In genomic region chr2:9952286-9952737, GRCh38 we compare ENCODE assay signal across 8 cellular contexts. TPM values are rescaled to one million over a fixed set of nuclear protein-coding genes. Genes with fewer than 3 reads are reported as not detected.
A peak's percentile ranks its signal among the peaks of the same experiment; 100 is the strongest.
DNase-seq lines count a peak whose midpoint lies in the region; ATAC-seq and TF ChIP-seq lines count a peak whose summit lies in the region.

No MANE protein-coding gene starts in this region.

- H3K4me1 ChIP-seq in H9 (ENCODE audit: insufficient read depth, low read length) (no peaks in the 10 kb centered on the region), gastrocnemius medialis (peaks cover 0 to 5% of the 10 kb centered on the region in 2 donors)

- 100% methylated on average over 2 of the region's 15 CpGs for WGBS in H9 (ENCODE audit: extremely low coverage, insufficient read length, low lambda C conversion rate)

- H3K4me3 ChIP-seq in foreskin fibroblast (ENCODE audit: low read depth in 1 of 2, low read length in 2 of 2): peak overlapping the region; percentile 59 to 62
- H3K4me3 ChIP-seq in gastrocnemius medialis: peak overlapping the region; percentile 58 to 84 (median 68)

- TF ChIP-seq POLR2A in gastrocnemius medialis (IDR thresholded peaks at IDR 0.05): no peak

- no peak overlapping the region for H2BK5ac ChIP-seq in H9 (ENCODE audit: insufficient read length, low read length)

- H4K5ac ChIP-seq in H9 (ENCODE audit: insufficient read length, low read depth, low read length): no peak overlapping the region

- peaks cover 9 to 13% of the 10 kb centered on the region in 2 experiments for H3K4me1 Mint-ChIP-seq in H9
- H3K4me1 Mint-ChIP-seq in T-cell: peaks cover 10 to 12% (median 10%) of the 10 kb centered on the region in 3 donors

- no peak overlapping the region for H3K14ac ChIP-seq in H9 (ENCODE audit: insufficient read depth, low read length)

- no peak overlapping the region for H2BK120ac ChIP-seq in H9 (ENCODE audit: low read depth, low read length, poor library complexity, severe bottlenecking)

- H3K27ac Mint-ChIP-seq in H9 (no peak overlapping the region), T-cell (no peak overlapping the region)

- in situ Hi-C loops in gastrocnemius medialis (cut with MboI; ENCODE audit: low sequenced_read_pairs in 4 of 4): no loop called here

- no peaks in the 10 kb centered on the region for H3K79me2 ChIP-seq in H9 (ENCODE audit: insufficient read depth, low read length)

- H3K36me3 Mint-ChIP-seq in H9 (ENCODE audit: insufficient read depth in 1 of 3, low read depth in 3 of 3): no peaks in the 10 kb centered on the region; a peak in 2 of 7 replicates
- H3K36me3 Mint-ChIP-seq in T-cell: no peaks in the 10 kb centered on the region

- no peak overlapping the region for H2AFZ ChIP-seq in H9 (ENCODE audit: low read length)

- peaks cover 11% of the 10 kb centered on the region; the same call in 1 of the 2 replicates for H3K27me3 ChIP-seq in H9 (ENCODE audit: insufficient read depth, low read length)
- no peaks in the 10 kb centered on the region for H3K27me3 ChIP-seq in gastrocnemius medialis

- no peak overlapping the region for H3K18ac ChIP-seq in H9 (ENCODE audit: insufficient read length, low read depth, low read length)

- no peaks in the 10 kb centered on the region for H4K20me1 ChIP-seq in H9 (ENCODE audit: control insufficient read depth, insufficient read depth, insufficient read length)

- peak overlapping the region; percentile 44 for H3K4me2 ChIP-seq in H9 (ENCODE audit: insufficient read depth, insufficient read length, low read length)

- H3K23ac ChIP-seq in H9 (ENCODE audit: insufficient read length, low read depth, low read length): no peak overlapping the region

- H3K4ac ChIP-seq in H9 (ENCODE audit: low read depth, low read length): no peak overlapping the region

- H3K23me2 ChIP-seq in H9 (ENCODE audit: insufficient read length, low read depth, low read length, poor library complexity, severe bottlenecking): peaks cover 6% of the 10 kb centered on the region

- no peak overlapping the region for H4K8ac ChIP-seq in H9 (replicated peaks; ENCODE audit: insufficient read length, low read depth, low read length)

- H3T11ph ChIP-seq in H9 (ENCODE audit: low read length): no peak overlapping the region

- POLR2A ChIA-PET in T-cell (lab: Charles Lee): no interaction called here

- H3K9me3 ChIP-seq in H9 (ENCODE audit: control insufficient read depth, low read depth, low read length) (no peaks in the 10 kb centered on the region), gastrocnemius medialis (no peaks in the 10 kb centered on the region)

- intact Hi-C loops in gastrocnemius medialis (cut with DNase I; ENCODE audit: low total_unique reads): loop anchor here (5.0 to 10.0 kb wide), 2 partner anchors 150 to 492 kb away; partner anchors contain the start of gene ODC1

- no peaks in the 10 kb centered on the region for H3K36me3 ChIP-seq in gastrocnemius medialis

- no peak overlapping the region for H4K91ac ChIP-seq in H9 (ENCODE audit: insufficient read length, low read depth, low read length)

- no peak for DNase-seq in H9
- DNase-seq in T-cell: no peak
- no peak for DNase-seq in foreskin fibroblast
- DNase-seq in gastrocnemius medialis: no peak
- DNase-seq in hippocampal formation (lab: John Stamatoyannopoulos, UW): no peak
- DNase-seq in NCI-H226: no peak
- no peak for DNase-seq in 8988T

- H3K9me3 Mint-ChIP-seq in H9: no peaks in the 10 kb centered on the region
- H3K9me3 Mint-ChIP-seq in T-cell: no peaks in the 10 kb centered on the region

- no peak overlapping the region for H2BK20ac ChIP-seq in H9 (ENCODE audit: low read depth, low read length, poor library complexity, severe bottlenecking)

- no peak overlapping the region for H2BK12ac ChIP-seq in H9 (ENCODE audit: insufficient read length, low read depth, low read length)

- TF ChIP-seq CTCF in H9 (conservative IDR thresholded peaks at IDR 0.05) (no peak), foreskin fibroblast (IDR thresholded peaks at IDR 0.05; ENCODE audit: low read depth, low read length) (no peak), gastrocnemius medialis (IDR thresholded peaks at IDR 0.05 in 4 of 5, conservative IDR thresholded peaks at IDR 0.05 in 1 of 5) (no peak)

- ATAC-seq in T-cell (replicated peaks in 1 of 4): no peak
- ATAC-seq in gastrocnemius medialis: no peak
- no peak for ATAC-seq in GM21423 (IDR thresholded peaks at IDR 0.05; ENCODE audit: unreplicated experiment)

- H3K4me3 Mint-ChIP-seq in H9 (peak overlapping the region; percentile 72 to 83), T-cell (peak overlapping the region; percentile 71 to 85 (median 78))

- H3K27me3 Mint-ChIP-seq in H9 (ENCODE audit: low read depth): peaks cover 58% of the 10 kb centered on the region
- H3K27me3 Mint-ChIP-seq in T-cell: peaks cover 32 to 36% of the 10 kb centered on the region in 2 donors

- no peak overlapping the region for H2AK5ac ChIP-seq in H9 (ENCODE audit: insufficient read length, low read length)

- no peak overlapping the region for H2BK15ac ChIP-seq in H9 (ENCODE audit: low read depth, low read length)

- CTCF ChIA-PET in T-cell (lab: Charles Lee): interaction anchor here in 1 of 2 donors (1.0 kb wide), 1 partner anchor 13 kb away, joined by 3 read pairs; no protein-coding TSS in a partner anchor

- H3K27ac ChIP-seq in H9 (ENCODE audit: insufficient read length, low read depth, low read length) (no peak overlapping the region), gastrocnemius medialis (peak overlapping the region in 1 of 4 donors; percentile 71)

- no peak overlapping the region for H3K9ac ChIP-seq in H9 (ENCODE audit: extremely low read depth, insufficient read length, low read length)

- H3K56ac ChIP-seq in H9 (ENCODE audit: insufficient read length, low read depth, low read length): no peak overlapping the region

- no peaks in the 10 kb centered on the region for H3K79me1 ChIP-seq in H9 (ENCODE audit: insufficient read depth, low read depth, low read length, poor library complexity, severe bottlenecking)

RNA-seq across cellular contexts. Expression of gene GRHL1, which starts 0.8 kb away (rescaled TPM):
- total RNA-seq in H9 (2021): 2.5 and 2.8 TPM in 2 replicates
- total RNA-seq in T-cell: under 1 TPM; 0.07 to 0.61 (median 0.43) TPM
- 1 to 10 TPM in 1 of 4 donors, under 1 TPM in 3; 0.29 to 1.0 (median 0.75) TPM for total RNA-seq in gastrocnemius medialis
